ENCODE assay signal across 10 cellular contexts in genomic region chr15:84911879-84912660, GRCh38. TPM values are rescaled to one million over a fixed set of nuclear protein-coding genes. Genes with fewer than 3 reads are reported as not detected.
DNase-seq lines count a peak whose midpoint lies in the region; TF ChIP-seq lines count a peak whose summit lies in the region.
"Had no signal": no experiment of that assay in that cellular context is flagged by ENCODE, and none has a peak within 500 bp of the region (broad histone marks: within the 10 kb centered on the region; RNA-seq: fewer than 3 reads in every experiment).

No MANE protein-coding gene starts in this region.

- peaks cover 20% of the 10 kb centered on the region for H3K4me1 ChIP-seq in MM.1S (ENCODE audit: low read length)

- no peaks in the 10 kb centered on the region for H4K20me1 ChIP-seq in MM.1S (ENCODE audit: insufficient read depth, low read length)

- H3K4me3 ChIP-seq in MM.1S (ENCODE audit: low read length) = no peak overlapping the region

- no peaks in the 10 kb centered on the region for H3K36me3 ChIP-seq in MM.1S (replicated peaks; ENCODE audit: insufficient read depth, low read length)

- H3K27me3 ChIP-seq in MM.1S (replicated peaks; ENCODE audit: insufficient read depth, low read length) = no peaks in the 10 kb centered on the region

- no peak overlapping the region for H3K27ac ChIP-seq in MM.1S (ENCODE audit: low read length)
- H3K27ac ChIP-seq in epithelial cell of prostate = peak overlapping the region; percentile 80

- DNase-seq in 8988T (peak; percentile 31), MM.1S (peak; percentile 17), epithelial cell of prostate (ENCODE audit: low read depth, low spot score) (peak; percentile 61), mucosa of gallbladder (ENCODE audit: low spot score) (peak; percentile 90), OCI-M2 (lab: John Stamatoyannopoulos, UW; ENCODE audit: unreplicated experiment) (no peak), NCI-H526 (lab: John Stamatoyannopoulos, UW) (no peak), NCI-H82 (lab: John Stamatoyannopoulos, UW) (no peak), DMS114 treated with DMSO at 0.1 percent for 48 hours (lab: John Stamatoyannopoulos, UW; ENCODE audit: unreplicated experiment) (no peak)
- DNase-seq: NCI-H1436 treated with DMSO at 0.1 percent for 48 hours had no signal

- H3K9me2 ChIP-seq in MM.1S (replicated peaks; ENCODE audit: insufficient read depth, low read length) = no peaks in the 10 kb centered on the region

- no peak overlapping the region for H2AFZ ChIP-seq in MM.1S (ENCODE audit: low read length)

- no peaks in the 10 kb centered on the region for H3K9me3 ChIP-seq in MM.1S (replicated peaks; ENCODE audit: insufficient read depth, low read length)

- H3K4me2 ChIP-seq in MM.1S (ENCODE audit: low read depth, low read length) = no peak overlapping the region

- no peaks in the 10 kb centered on the region for H3F3A ChIP-seq in MM.1S (ENCODE audit: insufficient read depth, low read length)

- TF ChIP-seq CTCF in MM.1S (IDR thresholded peaks at IDR 0.05; ENCODE audit: low read length) = no peak

- H3K9ac ChIP-seq in MM.1S (ENCODE audit: low read length) = no peak overlapping the region

- H3K79me2 ChIP-seq in MM.1S (ENCODE audit: low read length) = no peaks in the 10 kb centered on the region

RNA-seq across cellular contexts. Expression of gene SLC28A1, which starts 27.6 kb away (rescaled TPM):
- total RNA-seq in mucosa of gallbladder = 2.6 TPM
- total RNA-seq: A673 had no signal

Comparison
In these comparisons a context has a peak if more than half of its experiments do, and no peak if none do; other contexts are left out.
1. DNase-seq: peak in 8988T (single experiment), MM.1S (single experiment), epithelial cell of prostate (single experiment) and mucosa of gallbladder (single experiment); none in OCI-M2 (single experiment), NCI-H526 (0 of 2), NCI-H82 (single experiment) and DMS114 treated with DMSO at 0.1 percent for 48 hours (single experiment).